Comparison of ENCODE assay signal across 15 cellular contexts in genomic region chr5:159680095-159680494, GRCh38.
DNase-seq lines count a peak whose midpoint lies in the region; ATAC-seq and TF ChIP-seq lines count a peak whose summit lies in the region.
"Had no signal": no experiment of that assay in that cellular context is flagged by ENCODE, and none has a peak within 500 bp of the region (broad histone marks: within the 10 kb centered on the region; RNA-seq: fewer than 3 reads in every experiment).

No MANE protein-coding gene starts in this region.

- POLR2A ChIA-PET in PC-3 (lab: Charles Lee; ENCODE audit: unreplicated experiment) = no interaction called here

- H4K20me1 ChIP-seq in GM23338 (replicated peaks; ENCODE audit: insufficient read depth) (no peaks in the 10 kb centered on the region), PC-3 (ENCODE audit: low read length) (no peaks in the 10 kb centered on the region)

- H3K9me3 Mint-ChIP-seq in GM23338 (peaks cover 46% of the 10 kb centered on the region), immature natural killer cell (peaks cover 7 to 32% (median 14%) of the 10 kb centered on the region in 6 donors)

- no peaks in the 10 kb centered on the region for H3F3A ChIP-seq in GM23338 (replicated peaks; ENCODE audit: low read depth)
- no peaks in the 10 kb centered on the region for H3F3A ChIP-seq in PC-3 (ENCODE audit: low read length, unreplicated experiment)

- H3K9me3 ChIP-seq in PC-3 (ENCODE audit: low read length) = no peaks in the 10 kb centered on the region

- H3K27me3 ChIP-seq in GM23338 (ENCODE audit: insufficient read depth) (no peaks in the 10 kb centered on the region), PC-3 (ENCODE audit: low read length) (no peaks in the 10 kb centered on the region), H7 (ENCODE audit: control insufficient read depth, insufficient read depth, low read length) (no peaks in the 10 kb centered on the region)

- H3K36me3 ChIP-seq in GM23338 (ENCODE audit: insufficient read depth) (no peaks in the 10 kb centered on the region), PC-3 (ENCODE audit: low read depth, low read length) (no peaks in the 10 kb centered on the region), H7 (replicated peaks; ENCODE audit: control insufficient read depth, insufficient read depth, low read length) (no peaks in the 10 kb centered on the region)

- DNase-seq in Caki2 (ENCODE audit: low read depth) (peak; percentile 19), GM23338 (ENCODE audit: low spot score) (peak; percentile 26), PC-3 (peak; percentile 5), iris pigment epithelial cell (ENCODE audit: low read depth) (peak; percentile 11), H7 (no peak), left cardiac atrium (no peak), immature natural killer cell (no peak)
- DNase-seq: GDM1, NCI-H1105 treated with DMSO at 0.1 percent for 48 hours, NCI-H2029 treated with DMSO at 0.1 percent for 48 hours, NCI-H226, NCI-H524, NCI-H774 had no signal

- CTCF ChIA-PET in PC-3 (lab: Charles Lee) = no interaction called here

- no peak overlapping the region for H3K4me2 ChIP-seq in GM23338
- no peak overlapping the region for H3K4me2 ChIP-seq in PC-3 (ENCODE audit: low read length)
- H3K4me2 ChIP-seq: KMS-11 had no signal

- H3K9ac ChIP-seq in PC-3 (ENCODE audit: low read length) = no peak overlapping the region
- H3K9ac ChIP-seq: KMS-11 had no signal

- H3K4me3 ChIP-seq in GM23338 = no peak overlapping the region
- no peak overlapping the region for H3K4me3 ChIP-seq in PC-3 (ENCODE audit: low read length)
- H3K4me3 ChIP-seq in H7 (ENCODE audit: insufficient read depth, low read depth, low read length) = no peak overlapping the region

- intact Hi-C loops in PC-3 (cut with micrococcal nuclease) (no loop called here), left cardiac atrium (cut with DNase I) (no loop called here)

- TF ChIP-seq CTCF in GM23338 (conservative IDR thresholded peaks at IDR 0.05; ENCODE audit: low read depth in 2 of 2) (no peak), PC-3 (conservative IDR thresholded peaks at IDR 0.05; ENCODE audit: low read depth, low read length) (no peak)

- in situ Hi-C loops in Caki2 (cut with HindIII; ENCODE audit: low pct_unique_long_range_greater_than_20kb, low sequenced_read_pairs) = no loop called here

- H3K36me3 Mint-ChIP-seq in GM23338 (ENCODE audit: low read depth) (peaks cover 21% of the 10 kb centered on the region), immature natural killer cell (peaks cover 0 to 6% (median 4%) of the 10 kb centered on the region in 3 donors)
- H3K36me3 Mint-ChIP-seq: CD4-positive, CD25-positive, alpha-beta regulatory T cell had no signal

- no peaks in the 10 kb centered on the region for H3K27me3 Mint-ChIP-seq in GM23338 (ENCODE audit: insufficient read depth, low read depth, poor library complexity)
- H3K27me3 Mint-ChIP-seq in immature natural killer cell (ENCODE audit: low read depth in 3 of 3) = peaks cover 0 to 9% (median 2%) of the 10 kb centered on the region in 3 donors
- H3K27me3 Mint-ChIP-seq: CD4-positive, CD25-positive, alpha-beta regulatory T cell had no signal

- no peak overlapping the region for H3K27ac Mint-ChIP-seq in GM23338
- H3K27ac Mint-ChIP-seq in immature natural killer cell = no peak overlapping the region
- H3K27ac Mint-ChIP-seq: CD4-positive, CD25-positive, alpha-beta regulatory T cell had no signal

- H3K4me1 Mint-ChIP-seq in GM23338 (no peaks in the 10 kb centered on the region), immature natural killer cell (no peaks in the 10 kb centered on the region)
- H3K4me1 Mint-ChIP-seq: CD4-positive, CD25-positive, alpha-beta regulatory T cell had no signal

- no peaks in the 10 kb centered on the region for H3K79me2 ChIP-seq in GM23338 (replicated peaks; ENCODE audit: insufficient read depth)
- no peaks in the 10 kb centered on the region for H3K79me2 ChIP-seq in PC-3 (ENCODE audit: low read length)

- 0 out of 2 replicates have a peak, but pooled peaks cover 5% of the 10 kb centered on the region for H3K9me2 ChIP-seq in GM23338 (ENCODE audit: insufficient read depth)
- no peaks in the 10 kb centered on the region for H3K9me2 ChIP-seq in PC-3 (replicated peaks; ENCODE audit: low read length)

- no peak overlapping the region for H3K27ac ChIP-seq in GM23338 (ENCODE audit: low read depth)
- H3K27ac ChIP-seq in PC-3 (ENCODE audit: low read length) = no peak overlapping the region
- H3K27ac ChIP-seq: KMS-11 had no signal

- no TSS peak for BruUV-seq in PC-3 (replicated peaks; lab: Mats Ljungman, UMichigan)

- H3K4me1 ChIP-seq in GM23338 (ENCODE audit: insufficient read depth) (no peaks in the 10 kb centered on the region), PC-3 (ENCODE audit: insufficient read depth, low read length) (no peaks in the 10 kb centered on the region)

- no peak overlapping the region for H2AFZ ChIP-seq in GM23338
- no peak overlapping the region for H2AFZ ChIP-seq in PC-3 (ENCODE audit: low read length)

- H3K4me3 Mint-ChIP-seq in GM23338 = no peak overlapping the region
- H3K4me3 Mint-ChIP-seq in immature natural killer cell = no peak overlapping the region
- H3K4me3 Mint-ChIP-seq: CD4-positive, CD25-positive, alpha-beta regulatory T cell had no signal

- no peak for ATAC-seq in GM23338
- ATAC-seq in PC-3 = no peak
- ATAC-seq in left cardiac atrium = no peak

TF ChIP-seq in GM23338, 12 proteins besides CTCF, POLR2A, EP300 and RAD21 (continues in another document):
- TF ChIP-seq ZNF462 (CRISPR knock-in tag; IDR thresholded peaks at IDR 0.05) = no peak
- no peak for TF ChIP-seq ZNF331 (CRISPR knock-in tag; IDR thresholded peaks at IDR 0.05; ENCODE audit: low read depth)
- no peak for TF ChIP-seq ETS1 (IDR thresholded peaks at IDR 0.05)
- no peak for TF ChIP-seq JUNB (IDR thresholded peaks at IDR 0.05; ENCODE audit: unreplicated experiment)

Comparison
In these comparisons a context has a peak if more than half of its experiments do, and no peak if none do; other contexts are left out.
1. DNase-seq: peak in Caki2 (single experiment), GM23338 (single experiment), PC-3 (single experiment) and iris pigment epithelial cell (single experiment); none in H7 (single experiment), left cardiac atrium (single experiment) and immature natural killer cell (0 of 3).